Comparison of ENCODE assay signal across 1 cellular context in genomic region chr2:38712871-38713270, GRCh38.
TF ChIP-seq lines count a peak whose summit lies in the region.

No MANE protein-coding gene starts in this region.

TF ChIP-seq in H1, 55 proteins besides CTCF, POLR2A, EP300 and RAD21:
- TF ChIP-seq ATF2 (IDR thresholded peaks at IDR 0.05; ENCODE audit: low read length) (no peak), RBBP5 (IDR thresholded peaks at IDR 0.05; ENCODE audit: borderline replicate concordance, low read depth, low read length) (no peak)
TF ChIP-seq in H1: peak in this region for 0.
